13 cellular contexts compared by ENCODE assay signal in genomic region chr11:64120951-64121569, GRCh38. TPM values are rescaled to one million over a fixed set of nuclear protein-coding genes. Genes with fewer than 3 reads are reported as not detected.
DNase-seq lines count a peak whose midpoint lies in the region; ATAC-seq and TF ChIP-seq lines count a peak whose summit lies in the region.
"Had no signal": no experiment of that assay in that cellular context is flagged by ENCODE, and none has a peak within 500 bp of the region (broad histone marks: within the 10 kb centered on the region; RNA-seq: fewer than 3 reads in every experiment).

No MANE protein-coding gene starts in this region.

- ATAC-seq in left lung (peak; percentile 66), HG03095 (IDR thresholded peaks at IDR 0.05; ENCODE audit: unreplicated experiment) (no peak)
- ATAC-seq: activated CD4-positive, alpha-beta T cell treated with anti-CD3 and anti-CD28 coated beads for 36 hours; stimulated activated naive CD8-positive, alpha-beta T cell treated with anti-CD3 and anti-CD28 coated beads, Interleukin-15, amount 100 ng/mL, for 72 hours had no signal

- H3K4me2 ChIP-seq in OCI-LY7 (ENCODE audit: low read length), result no peak overlapping the region

- H3K27ac ChIP-seq in left lung (no peak overlapping the region), OCI-LY7 (ENCODE audit: low read depth, low read length, poor library complexity, severe bottlenecking) (no peak overlapping the region)
- H3K27ac ChIP-seq: breast epithelium had no signal

- H3K9me3 Mint-ChIP-seq in progenitor cell of endocrine pancreas (ENCODE audit: low read depth), result no peaks in the 10 kb centered on the region
- H3K9me3 Mint-ChIP-seq: CD14-positive monocyte; stimulated activated naive CD8-positive, alpha-beta T cell treated with anti-CD3 and anti-CD28 coated beads, Interleukin-15, amount 100 ng/mL, for 72 hours had no signal

- no peak for TF ChIP-seq CTCF in AG04449 (IDR thresholded peaks at IDR 0.05; ENCODE audit: insufficient read depth, low read length, missing control alignments)
- TF ChIP-seq CTCF in left lung (IDR thresholded peaks at IDR 0.05), result no peak
- no peak for TF ChIP-seq CTCF in progenitor cell of endocrine pancreas (IDR thresholded peaks at IDR 0.05; ENCODE audit: unreplicated experiment)
- TF ChIP-seq CTCF in OCI-LY7 (conservative IDR thresholded peaks at IDR 0.05; ENCODE audit: low read length), result no peak

- no peak overlapping the region for H2AFZ ChIP-seq in OCI-LY7 (ENCODE audit: low read length)

- H4K20me1 ChIP-seq in OCI-LY7 (ENCODE audit: insufficient read depth, low read length), result no peaks in the 10 kb centered on the region

- H3K4me1 Mint-ChIP-seq in progenitor cell of endocrine pancreas (ENCODE audit: low read depth), result no peaks in the 10 kb centered on the region

- intact Hi-C loops in left lung (cut with DNase I) (no loop called here), OCI-LY7 (cut with micrococcal nuclease; ENCODE audit: unreplicated experiment) (no loop called here)

- H3K9me2 ChIP-seq in OCI-LY7 (ENCODE audit: insufficient read depth, low read length), result no peaks in the 10 kb centered on the region

- CTCF ChIA-PET in AG04449 (lab: Yijun Ruan, JAX), result interaction anchor here (0.8 to 2.6 kb wide), 9 partner anchors 11 to 283 kb away, joined by 3 to 25 read pairs (median 5); no protein-coding TSS in a partner anchor
- CTCF ChIA-PET in OCI-LY7 (lab: Charles Lee; ENCODE audit: unreplicated experiment), result no interaction called here

- H3K27ac Mint-ChIP-seq in progenitor cell of endocrine pancreas, result no peak overlapping the region
- H3K27ac Mint-ChIP-seq: activated CD4-positive, alpha-beta T cell treated with anti-CD3 and anti-CD28 coated beads for 36 hours; CD14-positive monocyte had no signal

- H3K36me3 Mint-ChIP-seq in progenitor cell of endocrine pancreas (ENCODE audit: insufficient read depth), result peaks cover 4% of the 10 kb centered on the region
- H3K36me3 Mint-ChIP-seq: CD14-positive monocyte had no signal

- H3K79me2 ChIP-seq in OCI-LY7 (ENCODE audit: insufficient read depth, low read depth, low read length), result no peaks in the 10 kb centered on the region

- POLR2A ChIA-PET in AG04449 (lab: Yijun Ruan, JAX) (no interaction called here), OCI-LY7 (lab: Charles Lee) (no interaction called here)

- no peak overlapping the region for H3K4me3 Mint-ChIP-seq in progenitor cell of endocrine pancreas (ENCODE audit: low read depth)
- H3K4me3 Mint-ChIP-seq: activated CD4-positive, alpha-beta T cell treated with anti-CD3 and anti-CD28 coated beads for 36 hours; CD14-positive monocyte; stimulated activated naive CD8-positive, alpha-beta T cell treated with anti-CD3 and anti-CD28 coated beads, Interleukin-15, amount 100 ng/mL, for 72 hours had no signal

- peaks cover 34% of the 10 kb centered on the region for H3K27me3 Mint-ChIP-seq in progenitor cell of endocrine pancreas
- H3K27me3 Mint-ChIP-seq: activated CD4-positive, alpha-beta T cell treated with anti-CD3 and anti-CD28 coated beads for 36 hours; stimulated activated naive CD8-positive, alpha-beta T cell treated with anti-CD3 and anti-CD28 coated beads, Interleukin-15, amount 100 ng/mL, for 72 hours had no signal

- DNase-seq in AG04449 (ENCODE audit: low read depth, low spot score) (peak; percentile 4), HT1080 (ENCODE audit: low read depth) (peak; percentile 39), SHP77 treated with DMSO at 0.1 percent for 48 hours (lab: John Stamatoyannopoulos, UW) (peak; percentile 44), left lung (no peak), progenitor cell of endocrine pancreas (ENCODE audit: low spot score, unreplicated experiment) (no peak), OCI-LY7 (ENCODE audit: low spot score) (no peak), SKM-1 treated with dmso at 0.1 percent for 144 hours (lab: John Stamatoyannopoulos, UW; ENCODE audit: unreplicated experiment) (no peak)
- DNase-seq: activated CD4-positive, alpha-beta T cell treated with anti-CD3 and anti-CD28 coated beads for 36 hours; NCI-H1092; stimulated activated naive CD8-positive, alpha-beta T cell treated with anti-CD3 and anti-CD28 coated beads, Interleukin-15, amount 100 ng/mL, for 72 hours had no signal

- no TSS peak for BruUV-seq in OCI-LY7 (replicated peaks; lab: Mats Ljungman, UMichigan)

- H3K4me3 ChIP-seq in AG04449 (ENCODE audit: low read depth, low read length) (no peak overlapping the region), left lung (no peak overlapping the region), OCI-LY7 (ENCODE audit: low read depth, low read length, poor library complexity, severe bottlenecking) (no peak overlapping the region)
- H3K4me3 ChIP-seq: breast epithelium had no signal

- H3K36me3 ChIP-seq in left lung, result no peaks in the 10 kb centered on the region
- no peaks in the 10 kb centered on the region for H3K36me3 ChIP-seq in OCI-LY7 (ENCODE audit: insufficient read depth, low read length)
- H3K36me3 ChIP-seq: breast epithelium had no signal

- no peaks in the 10 kb centered on the region for H3K4me1 ChIP-seq in left lung
- no peaks in the 10 kb centered on the region for H3K4me1 ChIP-seq in OCI-LY7 (ENCODE audit: insufficient read depth, low read length, poor library complexity, severe bottlenecking)

- no peaks in the 10 kb centered on the region for H3K9me3 ChIP-seq in left lung
- H3K9me3 ChIP-seq in OCI-LY7 (ENCODE audit: low read length), result no peaks in the 10 kb centered on the region
- H3K9me3 ChIP-seq: breast epithelium had no signal

- no peaks in the 10 kb centered on the region for H3K27me3 ChIP-seq in left lung
- H3K27me3 ChIP-seq: breast epithelium had no signal

RNA-seq across cellular contexts. Expression of gene MACROD1, which starts 44.9 kb away (rescaled TPM):
- 19.9 and 22.5 TPM in 2 replicates for total RNA-seq in HT1080 (2014; rRNA removed; shearing (Covaris generic))
- polyA plus RNA-seq in HT1080 (2015; cell fraction: cytosol; rRNA removed), result 15.8 and 23.7 TPM in 2 replicates
- polyA plus RNA-seq in HT1080 (2015; cell fraction: nucleus; rRNA removed), result 18.6 and 20.2 TPM in 2 replicates
- total RNA-seq in left lung (10 to 100 TPM; 13.5 to 19.8 TPM), progenitor cell of endocrine pancreas (28.0 and 30.6 TPM in 2 replicates), OCI-LY7 (2022) (14.4 and 14.7 TPM in 2 replicates)
- total RNA-seq in OCI-LY7 (2014; rRNA removed; shearing (Covaris generic)), result 24.8 and 25.4 TPM in 2 replicates

Comparison
In these comparisons a context has a peak if more than half of its experiments do, and no peak if none do; other contexts are left out.
1. DNase-seq: peak in AG04449 (single experiment), HT1080 (single experiment) and SHP77 treated with DMSO at 0.1 percent for 48 hours (single experiment); none in left lung (0 of 2), progenitor cell of endocrine pancreas (single experiment), OCI-LY7 (single experiment) and SKM-1 treated with dmso at 0.1 percent for 144 hours (single experiment).